Comparison of ENCODE assay signal across 1 cellular context in the genomic region with DNA sequence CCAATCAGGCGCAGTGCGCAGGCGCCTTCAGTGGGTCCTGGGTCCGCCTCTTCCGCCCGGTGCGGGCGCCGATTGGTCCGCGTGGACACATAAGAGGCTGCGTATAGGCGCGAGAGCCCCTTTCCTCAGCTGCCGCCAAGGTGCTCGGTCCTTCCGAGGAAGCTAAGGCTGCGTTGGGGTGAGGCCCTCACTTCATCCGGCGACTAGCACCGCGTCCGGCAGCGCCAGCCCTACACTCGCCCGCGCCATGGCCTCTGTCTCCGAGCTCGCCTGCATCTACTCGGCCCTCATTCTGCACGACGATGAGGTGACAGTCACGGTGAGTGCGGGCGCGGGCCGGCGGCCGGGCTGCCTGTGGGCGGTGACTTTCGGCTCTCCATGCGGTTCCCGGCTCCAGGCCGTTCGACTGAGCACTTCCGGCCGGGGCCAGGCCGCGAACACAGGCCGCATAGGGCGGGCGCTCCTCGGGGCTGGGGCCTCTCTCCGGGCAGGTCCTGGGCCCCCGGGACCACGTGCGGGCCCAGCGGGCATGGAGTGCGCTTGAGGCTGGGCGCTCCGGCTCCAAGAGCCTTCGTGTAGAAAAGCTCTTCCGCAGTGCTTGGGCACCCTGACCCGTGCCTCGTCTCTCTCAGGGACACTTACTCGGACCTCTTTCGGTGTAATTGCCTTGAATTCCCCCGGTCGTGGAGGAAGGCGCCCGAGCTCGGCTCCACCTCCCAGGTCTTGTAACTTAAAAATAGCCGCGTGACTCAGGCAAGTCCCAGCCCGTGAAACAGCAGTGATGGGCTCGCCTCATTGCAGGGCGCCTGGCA.
TF ChIP-seq lines count a peak whose summit lies in the region.

A gene (plus strand): TSS at position 117 of the 812 bp plus-strand sequence. CDS start 131 bp downstream, at position 248.

TF ChIP-seq in K562, 482 proteins besides CTCF, POLR2A, EP300 and RAD21 (continued from another document and continues in another):
- TF ChIP-seq, protein P1, sequence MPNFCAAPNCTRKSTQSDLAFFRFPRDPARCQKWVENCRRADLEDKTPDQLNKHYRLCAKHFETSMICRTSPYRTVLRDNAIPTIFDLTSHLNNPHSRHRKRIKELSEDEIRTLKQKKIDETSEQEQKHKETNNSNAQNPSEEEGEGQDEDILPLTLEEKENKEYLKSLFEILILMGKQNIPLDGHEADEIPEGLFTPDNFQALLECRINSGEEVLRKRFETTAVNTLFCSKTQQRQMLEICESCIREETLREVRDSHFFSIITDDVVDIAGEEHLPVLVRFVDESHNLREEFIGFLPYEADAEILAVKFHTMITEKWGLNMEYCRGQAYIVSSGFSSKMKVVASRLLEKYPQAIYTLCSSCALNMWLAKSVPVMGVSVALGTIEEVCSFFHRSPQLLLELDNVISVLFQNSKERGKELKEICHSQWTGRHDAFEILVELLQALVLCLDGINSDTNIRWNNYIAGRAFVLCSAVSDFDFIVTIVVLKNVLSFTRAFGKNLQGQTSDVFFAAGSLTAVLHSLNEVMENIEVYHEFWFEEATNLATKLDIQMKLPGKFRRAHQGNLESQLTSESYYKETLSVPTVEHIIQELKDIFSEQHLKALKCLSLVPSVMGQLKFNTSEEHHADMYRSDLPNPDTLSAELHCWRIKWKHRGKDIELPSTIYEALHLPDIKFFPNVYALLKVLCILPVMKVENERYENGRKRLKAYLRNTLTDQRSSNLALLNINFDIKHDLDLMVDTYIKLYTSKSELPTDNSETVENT (CRISPR knock-in tag; IDR thresholded peaks at IDR 0.05), result peak; percentile 72; the same call in 1 of the 2 replicates
- TF ChIP-seq YBX1 (IDR thresholded peaks at IDR 0.05), result no peak
- TF ChIP-seq CSDE1 (IDR thresholded peaks at IDR 0.05), result 0 out of 4 replicates have a peak, but pooled peaks of 1 of the 2 experiments have one; percentile 37
- TF ChIP-seq ZNF707 (CRISPR knock-in tag; conservative IDR thresholded peaks at IDR 0.05), result no peak
- TF ChIP-seq ZNF644 (tag; IDR thresholded peaks at IDR 0.05; ENCODE audit: low read depth), result no peak
- TF ChIP-seq ZNF785 (CRISPR knock-in tag; IDR thresholded peaks at IDR 0.05), result no peak
- TF ChIP-seq LEF1 (IDR thresholded peaks at IDR 0.05), result no peak
- TF ChIP-seq SMC3 (conservative IDR thresholded peaks at IDR 0.05; ENCODE audit: insufficient read depth, low read depth, low read length), result no peak
- TF ChIP-seq, protein P2, sequence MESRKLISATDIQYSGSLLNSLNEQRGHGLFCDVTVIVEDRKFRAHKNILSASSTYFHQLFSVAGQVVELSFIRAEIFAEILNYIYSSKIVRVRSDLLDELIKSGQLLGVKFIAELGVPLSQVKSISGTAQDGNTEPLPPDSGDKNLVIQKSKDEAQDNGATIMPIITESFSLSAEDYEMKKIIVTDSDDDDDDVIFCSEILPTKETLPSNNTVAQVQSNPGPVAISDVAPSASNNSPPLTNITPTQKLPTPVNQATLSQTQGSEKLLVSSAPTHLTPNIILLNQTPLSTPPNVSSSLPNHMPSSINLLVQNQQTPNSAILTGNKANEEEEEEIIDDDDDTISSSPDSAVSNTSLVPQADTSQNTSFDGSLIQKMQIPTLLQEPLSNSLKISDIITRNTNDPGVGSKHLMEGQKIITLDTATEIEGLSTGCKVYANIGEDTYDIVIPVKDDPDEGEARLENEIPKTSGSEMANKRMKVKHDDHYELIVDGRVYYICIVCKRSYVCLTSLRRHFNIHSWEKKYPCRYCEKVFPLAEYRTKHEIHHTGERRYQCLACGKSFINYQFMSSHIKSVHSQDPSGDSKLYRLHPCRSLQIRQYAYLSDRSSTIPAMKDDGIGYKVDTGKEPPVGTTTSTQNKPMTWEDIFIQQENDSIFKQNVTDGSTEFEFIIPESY (CRISPR knock-in tag; IDR thresholded peaks at IDR 0.05), result peak; percentile 50; the same call in 1 of the 2 replicates
- TF ChIP-seq THRAP3 (IDR thresholded peaks at IDR 0.05; ENCODE audit: borderline replicate concordance), result no peak
- TF ChIP-seq, protein P3, sequence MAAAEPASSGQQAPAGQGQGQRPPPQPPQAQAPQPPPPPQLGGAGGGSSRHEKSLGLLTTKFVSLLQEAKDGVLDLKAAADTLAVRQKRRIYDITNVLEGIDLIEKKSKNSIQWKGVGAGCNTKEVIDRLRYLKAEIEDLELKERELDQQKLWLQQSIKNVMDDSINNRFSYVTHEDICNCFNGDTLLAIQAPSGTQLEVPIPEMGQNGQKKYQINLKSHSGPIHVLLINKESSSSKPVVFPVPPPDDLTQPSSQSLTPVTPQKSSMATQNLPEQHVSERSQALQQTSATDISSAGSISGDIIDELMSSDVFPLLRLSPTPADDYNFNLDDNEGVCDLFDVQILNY (CRISPR knock-in tag; IDR thresholded peaks at IDR 0.05), result no peak
- TF ChIP-seq, protein P4, sequence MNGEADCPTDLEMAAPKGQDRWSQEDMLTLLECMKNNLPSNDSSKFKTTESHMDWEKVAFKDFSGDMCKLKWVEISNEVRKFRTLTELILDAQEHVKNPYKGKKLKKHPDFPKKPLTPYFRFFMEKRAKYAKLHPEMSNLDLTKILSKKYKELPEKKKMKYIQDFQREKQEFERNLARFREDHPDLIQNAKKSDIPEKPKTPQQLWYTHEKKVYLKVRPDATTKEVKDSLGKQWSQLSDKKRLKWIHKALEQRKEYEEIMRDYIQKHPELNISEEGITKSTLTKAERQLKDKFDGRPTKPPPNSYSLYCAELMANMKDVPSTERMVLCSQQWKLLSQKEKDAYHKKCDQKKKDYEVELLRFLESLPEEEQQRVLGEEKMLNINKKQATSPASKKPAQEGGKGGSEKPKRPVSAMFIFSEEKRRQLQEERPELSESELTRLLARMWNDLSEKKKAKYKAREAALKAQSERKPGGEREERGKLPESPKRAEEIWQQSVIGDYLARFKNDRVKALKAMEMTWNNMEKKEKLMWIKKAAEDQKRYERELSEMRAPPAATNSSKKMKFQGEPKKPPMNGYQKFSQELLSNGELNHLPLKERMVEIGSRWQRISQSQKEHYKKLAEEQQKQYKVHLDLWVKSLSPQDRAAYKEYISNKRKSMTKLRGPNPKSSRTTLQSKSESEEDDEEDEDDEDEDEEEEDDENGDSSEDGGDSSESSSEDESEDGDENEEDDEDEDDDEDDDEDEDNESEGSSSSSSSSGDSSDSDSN (IDR thresholded peaks at IDR 0.05; ENCODE audit: borderline replicate concordance in 1 of 2, low read depth in 2 of 2, low read length in 2 of 2), result no peak
- TF ChIP-seq CBX2 (IDR thresholded peaks at IDR 0.05; ENCODE audit: insufficient read depth, low read length, poor library complexity, severe bottlenecking), result no peak
- TF ChIP-seq, protein P5, sequence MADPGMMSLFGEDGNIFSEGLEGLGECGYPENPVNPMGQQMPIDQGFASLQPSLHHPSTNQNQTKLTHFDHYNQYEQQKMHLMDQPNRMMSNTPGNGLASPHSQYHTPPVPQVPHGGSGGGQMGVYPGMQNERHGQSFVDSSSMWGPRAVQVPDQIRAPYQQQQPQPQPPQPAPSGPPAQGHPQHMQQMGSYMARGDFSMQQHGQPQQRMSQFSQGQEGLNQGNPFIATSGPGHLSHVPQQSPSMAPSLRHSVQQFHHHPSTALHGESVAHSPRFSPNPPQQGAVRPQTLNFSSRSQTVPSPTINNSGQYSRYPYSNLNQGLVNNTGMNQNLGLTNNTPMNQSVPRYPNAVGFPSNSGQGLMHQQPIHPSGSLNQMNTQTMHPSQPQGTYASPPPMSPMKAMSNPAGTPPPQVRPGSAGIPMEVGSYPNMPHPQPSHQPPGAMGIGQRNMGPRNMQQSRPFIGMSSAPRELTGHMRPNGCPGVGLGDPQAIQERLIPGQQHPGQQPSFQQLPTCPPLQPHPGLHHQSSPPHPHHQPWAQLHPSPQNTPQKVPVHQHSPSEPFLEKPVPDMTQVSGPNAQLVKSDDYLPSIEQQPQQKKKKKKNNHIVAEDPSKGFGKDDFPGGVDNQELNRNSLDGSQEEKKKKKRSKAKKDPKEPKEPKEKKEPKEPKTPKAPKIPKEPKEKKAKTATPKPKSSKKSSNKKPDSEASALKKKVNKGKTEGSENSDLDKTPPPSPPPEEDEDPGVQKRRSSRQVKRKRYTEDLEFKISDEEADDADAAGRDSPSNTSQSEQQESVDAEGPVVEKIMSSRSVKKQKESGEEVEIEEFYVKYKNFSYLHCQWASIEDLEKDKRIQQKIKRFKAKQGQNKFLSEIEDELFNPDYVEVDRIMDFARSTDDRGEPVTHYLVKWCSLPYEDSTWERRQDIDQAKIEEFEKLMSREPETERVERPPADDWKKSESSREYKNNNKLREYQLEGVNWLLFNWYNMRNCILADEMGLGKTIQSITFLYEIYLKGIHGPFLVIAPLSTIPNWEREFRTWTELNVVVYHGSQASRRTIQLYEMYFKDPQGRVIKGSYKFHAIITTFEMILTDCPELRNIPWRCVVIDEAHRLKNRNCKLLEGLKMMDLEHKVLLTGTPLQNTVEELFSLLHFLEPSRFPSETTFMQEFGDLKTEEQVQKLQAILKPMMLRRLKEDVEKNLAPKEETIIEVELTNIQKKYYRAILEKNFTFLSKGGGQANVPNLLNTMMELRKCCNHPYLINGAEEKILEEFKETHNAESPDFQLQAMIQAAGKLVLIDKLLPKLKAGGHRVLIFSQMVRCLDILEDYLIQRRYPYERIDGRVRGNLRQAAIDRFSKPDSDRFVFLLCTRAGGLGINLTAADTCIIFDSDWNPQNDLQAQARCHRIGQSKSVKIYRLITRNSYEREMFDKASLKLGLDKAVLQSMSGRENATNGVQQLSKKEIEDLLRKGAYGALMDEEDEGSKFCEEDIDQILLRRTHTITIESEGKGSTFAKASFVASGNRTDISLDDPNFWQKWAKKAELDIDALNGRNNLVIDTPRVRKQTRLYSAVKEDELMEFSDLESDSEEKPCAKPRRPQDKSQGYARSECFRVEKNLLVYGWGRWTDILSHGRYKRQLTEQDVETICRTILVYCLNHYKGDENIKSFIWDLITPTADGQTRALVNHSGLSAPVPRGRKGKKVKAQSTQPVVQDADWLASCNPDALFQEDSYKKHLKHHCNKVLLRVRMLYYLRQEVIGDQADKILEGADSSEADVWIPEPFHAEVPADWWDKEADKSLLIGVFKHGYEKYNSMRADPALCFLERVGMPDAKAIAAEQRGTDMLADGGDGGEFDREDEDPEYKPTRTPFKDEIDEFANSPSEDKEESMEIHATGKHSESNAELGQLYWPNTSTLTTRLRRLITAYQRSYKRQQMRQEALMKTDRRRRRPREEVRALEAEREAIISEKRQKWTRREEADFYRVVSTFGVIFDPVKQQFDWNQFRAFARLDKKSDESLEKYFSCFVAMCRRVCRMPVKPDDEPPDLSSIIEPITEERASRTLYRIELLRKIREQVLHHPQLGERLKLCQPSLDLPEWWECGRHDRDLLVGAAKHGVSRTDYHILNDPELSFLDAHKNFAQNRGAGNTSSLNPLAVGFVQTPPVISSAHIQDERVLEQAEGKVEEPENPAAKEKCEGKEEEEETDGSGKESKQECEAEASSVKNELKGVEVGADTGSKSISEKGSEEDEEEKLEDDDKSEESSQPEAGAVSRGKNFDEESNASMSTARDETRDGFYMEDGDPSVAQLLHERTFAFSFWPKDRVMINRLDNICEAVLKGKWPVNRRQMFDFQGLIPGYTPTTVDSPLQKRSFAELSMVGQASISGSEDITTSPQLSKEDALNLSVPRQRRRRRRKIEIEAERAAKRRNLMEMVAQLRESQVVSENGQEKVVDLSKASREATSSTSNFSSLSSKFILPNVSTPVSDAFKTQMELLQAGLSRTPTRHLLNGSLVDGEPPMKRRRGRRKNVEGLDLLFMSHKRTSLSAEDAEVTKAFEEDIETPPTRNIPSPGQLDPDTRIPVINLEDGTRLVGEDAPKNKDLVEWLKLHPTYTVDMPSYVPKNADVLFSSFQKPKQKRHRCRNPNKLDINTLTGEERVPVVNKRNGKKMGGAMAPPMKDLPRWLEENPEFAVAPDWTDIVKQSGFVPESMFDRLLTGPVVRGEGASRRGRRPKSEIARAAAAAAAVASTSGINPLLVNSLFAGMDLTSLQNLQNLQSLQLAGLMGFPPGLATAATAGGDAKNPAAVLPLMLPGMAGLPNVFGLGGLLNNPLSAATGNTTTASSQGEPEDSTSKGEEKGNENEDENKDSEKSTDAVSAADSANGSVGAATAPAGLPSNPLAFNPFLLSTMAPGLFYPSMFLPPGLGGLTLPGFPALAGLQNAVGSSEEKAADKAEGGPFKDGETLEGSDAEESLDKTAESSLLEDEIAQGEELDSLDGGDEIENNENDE (IDR thresholded peaks at IDR 0.05; ENCODE audit: low read depth, low read length), result no peak
- no peak for TF ChIP-seq ZNF583 (CRISPR knock-in tag; IDR thresholded peaks at IDR 0.05)
- TF ChIP-seq ZNF175 (CRISPR knock-in tag; IDR thresholded peaks at IDR 0.05; ENCODE audit: low read depth), result no peak; the same call in 1 of the 2 replicates
- TF ChIP-seq BCL6 (CRISPR knock-in tag; IDR thresholded peaks at IDR 0.05), result no peak
- TF ChIP-seq, protein P6, sequence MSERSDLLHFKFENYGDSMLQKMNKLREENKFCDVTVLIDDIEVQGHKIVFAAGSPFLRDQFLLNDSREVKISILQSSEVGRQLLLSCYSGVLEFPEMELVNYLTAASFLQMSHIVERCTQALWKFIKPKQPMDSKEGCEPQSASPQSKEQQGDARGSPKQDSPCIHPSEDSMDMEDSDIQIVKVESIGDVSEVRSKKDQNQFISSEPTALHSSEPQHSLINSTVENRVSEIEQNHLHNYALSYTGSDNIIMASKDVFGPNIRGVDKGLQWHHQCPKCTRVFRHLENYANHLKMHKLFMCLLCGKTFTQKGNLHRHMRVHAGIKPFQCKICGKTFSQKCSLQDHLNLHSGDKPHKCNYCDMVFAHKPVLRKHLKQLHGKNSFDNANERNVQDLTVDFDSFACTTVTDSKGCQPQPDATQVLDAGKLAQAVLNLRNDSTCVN (CRISPR knock-in tag; IDR thresholded peaks at IDR 0.05), result no peak
- TF ChIP-seq, protein P7, sequence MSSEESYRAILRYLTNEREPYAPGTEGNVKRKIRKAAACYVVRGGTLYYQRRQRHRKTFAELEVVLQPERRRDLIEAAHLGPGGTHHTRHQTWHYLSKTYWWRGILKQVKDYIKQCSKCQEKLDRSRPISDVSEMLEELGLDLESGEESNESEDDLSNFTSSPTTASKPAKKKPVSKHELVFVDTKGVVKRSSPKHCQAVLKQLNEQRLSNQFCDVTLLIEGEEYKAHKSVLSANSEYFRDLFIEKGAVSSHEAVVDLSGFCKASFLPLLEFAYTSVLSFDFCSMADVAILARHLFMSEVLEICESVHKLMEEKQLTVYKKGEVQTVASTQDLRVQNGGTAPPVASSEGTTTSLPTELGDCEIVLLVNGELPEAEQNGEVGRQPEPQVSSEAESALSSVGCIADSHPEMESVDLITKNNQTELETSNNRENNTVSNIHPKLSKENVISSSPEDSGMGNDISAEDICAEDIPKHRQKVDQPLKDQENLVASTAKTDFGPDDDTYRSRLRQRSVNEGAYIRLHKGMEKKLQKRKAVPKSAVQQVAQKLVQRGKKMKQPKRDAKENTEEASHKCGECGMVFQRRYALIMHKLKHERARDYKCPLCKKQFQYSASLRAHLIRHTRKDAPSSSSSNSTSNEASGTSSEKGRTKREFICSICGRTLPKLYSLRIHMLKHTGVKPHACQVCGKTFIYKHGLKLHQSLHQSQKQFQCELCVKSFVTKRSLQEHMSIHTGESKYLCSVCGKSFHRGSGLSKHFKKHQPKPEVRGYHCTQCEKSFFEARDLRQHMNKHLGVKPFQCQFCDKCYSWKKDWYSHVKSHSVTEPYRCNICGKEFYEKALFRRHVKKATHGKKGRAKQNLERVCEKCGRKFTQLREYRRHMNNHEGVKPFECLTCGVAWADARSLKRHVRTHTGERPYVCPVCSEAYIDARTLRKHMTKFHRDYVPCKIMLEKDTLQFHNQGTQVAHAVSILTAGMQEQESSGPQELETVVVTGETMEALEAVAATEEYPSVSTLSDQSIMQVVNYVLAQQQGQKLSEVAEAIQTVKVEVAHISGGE (CRISPR knock-in tag; IDR thresholded peaks at IDR 0.05), result peak; percentile 27 to 48 (median 42); a peak in 4 of 6 replicates
- TF ChIP-seq, protein P8, sequence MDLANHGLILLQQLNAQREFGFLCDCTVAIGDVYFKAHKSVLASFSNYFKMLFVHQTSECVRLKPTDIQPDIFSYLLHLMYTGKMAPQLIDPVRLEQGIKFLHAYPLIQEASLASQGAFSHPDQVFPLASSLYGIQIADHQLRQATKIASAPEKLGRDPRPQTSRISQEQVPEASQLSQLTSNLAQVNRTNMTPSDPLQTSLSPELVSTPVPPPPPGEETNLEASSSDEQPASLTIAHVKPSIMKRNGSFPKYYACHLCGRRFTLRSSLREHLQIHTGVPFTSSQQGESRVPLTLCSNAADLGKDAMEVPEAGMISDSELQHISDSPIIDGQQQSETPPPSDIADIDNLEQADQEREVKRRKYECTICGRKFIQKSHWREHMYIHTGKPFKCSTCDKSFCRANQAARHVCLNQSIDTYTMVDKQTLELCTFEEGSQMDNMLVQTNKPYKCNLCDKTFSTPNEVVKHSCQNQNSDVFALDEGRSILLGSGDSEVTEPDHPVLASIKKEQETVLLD (IDR thresholded peaks at IDR 0.05), result no peak
